In the genomic region with DNA sequence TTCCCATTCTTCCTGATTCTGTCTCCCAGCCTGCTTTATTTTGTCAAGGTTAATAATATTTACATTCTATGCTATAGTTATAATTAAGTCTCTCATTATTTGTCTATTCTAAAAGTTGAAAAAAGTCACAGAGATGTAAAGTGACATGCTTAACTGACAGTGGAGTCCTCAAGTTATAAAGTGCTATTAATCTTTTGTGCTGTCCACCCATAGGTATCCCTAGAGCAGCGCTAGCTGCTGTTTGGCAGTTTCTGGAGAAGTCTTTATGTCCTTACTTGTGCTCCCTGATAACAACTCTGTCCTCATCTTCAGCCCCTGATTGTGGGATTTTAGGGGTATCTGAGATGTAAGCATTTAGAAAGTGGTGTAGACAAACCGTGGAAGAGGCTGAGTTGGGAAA, we compare ENCODE assay signal across 26 cellular contexts.
"Had no signal": no experiment of that assay in that cellular context is flagged by ENCODE, and none has a peak within 500 bp of the region (broad histone marks: within the 10 kb centered on the region; RNA-seq: fewer than 3 reads in every experiment).

No MANE protein-coding gene starts in this region.

- H3K4me2 ChIP-seq: hepatocyte had no signal

- DNase-seq: colonic mucosa; effector CD8-positive, alpha-beta T cell; endodermal cell; foreskin keratinocyte; heart left ventricle; left cardiac atrium; left lung; naive thymus-derived CD8-positive, alpha-beta T cell; nephron progenitor cell; nucleus accumbens; ovary; right lobe of liver; small intestine; stimulated activated CD4-positive, alpha-beta T cell treated with anti-CD3 and anti-CD28 coated beads, Interleukin-15, amount 100 ng/mL, for 24 hours; stimulated activated CD4-positive, alpha-beta T cell treated with anti-CD3 and anti-CD28 coated beads, Interleukin-2, amount 100 ng/mL, for 48 hours; stimulated activated naive B cell treated with anti-CD40 and anti-IgM and Interleukin-4, amounts not matched to agents 10 μg/mL and 1 μg/mL and 100 μg/mL, for 72 hours; upper lobe of right lung; uterus had no signal

- H3K27me3 Mint-ChIP-seq: dendritic cell treated with granulocyte-macrophage colony-stimulating factor and Interleukin-4, amounts not matched to agents 40 ng/mL and 50 ng/mL, for 4 days; naive thymus-derived CD8-positive, alpha-beta T cell; stimulated activated naive B cell treated with anti-CD40 and anti-IgM and Interleukin-4, amounts not matched to agents 10 μg/mL and 1 μg/mL and 100 μg/mL, for 72 hours; stimulated activated naive CD8-positive, alpha-beta T cell treated with anti-CD3 and anti-CD28 coated beads, Interleukin-15, Interleukin-2, amounts not matched to agents 100 ng/mL and 50 ng/mL, for 24 hours had no signal

- H3K27ac Mint-ChIP-seq: dendritic cell treated with granulocyte-macrophage colony-stimulating factor and Interleukin-4, amounts not matched to agents 40 ng/mL and 50 ng/mL, for 4 days; endodermal cell; naive thymus-derived CD8-positive, alpha-beta T cell; nephron progenitor cell; stimulated activated naive B cell treated with anti-CD40 and anti-IgM and Interleukin-4, amounts not matched to agents 10 μg/mL and 1 μg/mL and 100 μg/mL, for 72 hours; stimulated activated naive CD8-positive, alpha-beta T cell treated with anti-CD3 and anti-CD28 coated beads, Interleukin-15, Interleukin-2, amounts not matched to agents 100 ng/mL and 50 ng/mL, for 24 hours had no signal

- H3K27me3 ChIP-seq: colonic mucosa, foreskin keratinocyte, gastroesophageal sphincter, heart left ventricle, hepatocyte, left lung, ovary, right lobe of liver, tibial nerve, upper lobe of right lung, uterus had no signal

- FAIRE-seq: small intestine had no signal

- H2AFZ ChIP-seq: hepatocyte had no signal

- H3K9me3 ChIP-seq: colonic mucosa, gastroesophageal sphincter, heart left ventricle, left lung, ovary, right lobe of liver, thoracic aorta, tibial nerve, upper lobe of right lung, uterus had no signal

- H3K9me3 Mint-ChIP-seq: endodermal cell; naive thymus-derived CD8-positive, alpha-beta T cell; stimulated activated naive B cell treated with anti-CD40 and anti-IgM and Interleukin-4, amounts not matched to agents 10 μg/mL and 1 μg/mL and 100 μg/mL, for 72 hours; stimulated activated naive CD8-positive, alpha-beta T cell treated with anti-CD3 and anti-CD28 coated beads, Interleukin-15, Interleukin-2, amounts not matched to agents 100 ng/mL and 50 ng/mL, for 24 hours had no signal

- ATAC-seq: esophagus mucosa; foreskin keratinocyte; gastroesophageal sphincter; heart left ventricle; left cardiac atrium; left lung; naive thymus-derived CD8-positive, alpha-beta T cell; right lobe of liver; stimulated activated naive B cell treated with anti-CD40 and anti-IgM and Interleukin-4, amounts not matched to agents 10 μg/mL and 1 μg/mL and 100 μg/mL, for 72 hours; upper lobe of right lung had no signal

- H3K4me3 Mint-ChIP-seq: dendritic cell treated with granulocyte-macrophage colony-stimulating factor and Interleukin-4, amounts not matched to agents 40 ng/mL and 50 ng/mL, for 4 days; endodermal cell; naive thymus-derived CD8-positive, alpha-beta T cell; nephron progenitor cell; stimulated activated naive B cell treated with anti-CD40 and anti-IgM and Interleukin-4, amounts not matched to agents 10 μg/mL and 1 μg/mL and 100 μg/mL, for 72 hours; stimulated activated naive CD8-positive, alpha-beta T cell treated with anti-CD3 and anti-CD28 coated beads, Interleukin-15, Interleukin-2, amounts not matched to agents 100 ng/mL and 50 ng/mL, for 24 hours had no signal

- H3K27ac ChIP-seq: colonic mucosa, epithelial cell of prostate, foreskin keratinocyte, gastroesophageal sphincter, heart left ventricle, hepatocyte, left lung, ovary, right lobe of liver, thoracic aorta, tibial nerve, upper lobe of right lung, uterus had no signal

- H3K4me1 ChIP-seq: colonic mucosa had no signal
